Comparison of ENCODE assay signal across 4 cellular contexts in genomic region chr1:18640228-18641004, GRCh38.
TF ChIP-seq lines count a peak whose summit lies in the region.

No MANE protein-coding gene starts in this region.

TF ChIP-seq in SK-N-SH, 30 proteins besides CTCF, POLR2A, EP300 and RAD21:
- TF ChIP-seq FOSL2 (IDR thresholded peaks at IDR 0.05; ENCODE audit: borderline replicate concordance, low read depth) (no peak), EZH2phosphoT487 (IDR thresholded peaks at IDR 0.05; ENCODE audit: borderline replicate concordance, low read depth) (0 out of 2 replicates have a peak, but pooled peaks have one; percentile 59)

TF ChIP-seq in SK-N-SH treated with all-trans-retinoic acid at 6 μM for 48 hours, 23 proteins besides CTCF, POLR2A, EP300 and RAD21:
- TF ChIP-seq BACH2 (CRISPR knock-in tag; IDR thresholded peaks at IDR 0.05; ENCODE audit: borderline replicate concordance), result no peak
- no peak for TF ChIP-seq OSR1 (CRISPR knock-in tag; IDR thresholded peaks at IDR 0.05)
- TF ChIP-seq ZNF70 (CRISPR knock-in tag; IDR thresholded peaks at IDR 0.05), result no peak
- TF ChIP-seq CREB5 (CRISPR knock-in tag; IDR thresholded peaks at IDR 0.05; ENCODE audit: low read depth), result no peak
- TF ChIP-seq ZNF565 (CRISPR knock-in tag; conservative IDR thresholded peaks at IDR 0.05; ENCODE audit: low read depth), result no peak
- no peak for TF ChIP-seq RARB (CRISPR knock-in tag; IDR thresholded peaks at IDR 0.05)
- no peak for TF ChIP-seq ZFP30 (CRISPR knock-in tag; IDR thresholded peaks at IDR 0.05)
- no peak for TF ChIP-seq ESRRG (CRISPR knock-in tag; IDR thresholded peaks at IDR 0.05)
- no peak for TF ChIP-seq ZFP3 (CRISPR knock-in tag; IDR thresholded peaks at IDR 0.05)
- TF ChIP-seq SNAI2 (CRISPR knock-in tag; IDR thresholded peaks at IDR 0.05), result no peak
- TF ChIP-seq CSRNP3 (CRISPR knock-in tag; IDR thresholded peaks at IDR 0.05), result no peak
- TF ChIP-seq ISL1 (CRISPR knock-in tag; IDR thresholded peaks at IDR 0.05), result no peak
- no peak for TF ChIP-seq ARNTL (CRISPR knock-in tag; IDR thresholded peaks at IDR 0.05; ENCODE audit: borderline replicate concordance, low read depth)
- TF ChIP-seq ZC3H10 (CRISPR knock-in tag; IDR thresholded peaks at IDR 0.05), result no peak
- no peak for TF ChIP-seq CSDC2 (CRISPR knock-in tag; IDR thresholded peaks at IDR 0.05)
- no peak for TF ChIP-seq PPARA (CRISPR knock-in tag; IDR thresholded peaks at IDR 0.05; ENCODE audit: borderline replicate concordance)
TF ChIP-seq in SK-N-SH treated with all-trans-retinoic acid at 6 μM for 48 hours: peak in this region for 0.

TF ChIP-seq in HEK293, 187 proteins besides CTCF, POLR2A, EP300 and RAD21 (continues in another document):
- no peak for TF ChIP-seq BCL11B (tag by site-specific recombination; IDR thresholded peaks at IDR 0.05; ENCODE audit: low read depth)
- no peak for TF ChIP-seq ZNF335 (tag by site-specific recombination; conservative IDR thresholded peaks at IDR 0.05)
- no peak for TF ChIP-seq ZNF426 (tag by site-specific recombination; IDR thresholded peaks at IDR 0.05)
- TF ChIP-seq ZSCAN30 (tag by site-specific recombination; IDR thresholded peaks at IDR 0.05), result no peak
- TF ChIP-seq ZNF112 (tag by site-specific recombination; IDR thresholded peaks at IDR 0.05), result no peak
- TF ChIP-seq ZNF791 (tag by site-specific recombination; IDR thresholded peaks at IDR 0.05), result no peak
- TF ChIP-seq ZNF433 (tag by site-specific recombination; IDR thresholded peaks at IDR 0.05; ENCODE audit: low read depth), result no peak
- TF ChIP-seq KLF7 (tag by site-specific recombination; IDR thresholded peaks at IDR 0.05; ENCODE audit: borderline replicate concordance), result no peak
- no peak for TF ChIP-seq ZNF626 (tag by site-specific recombination; IDR thresholded peaks at IDR 0.05)
- 0 out of 2 replicates have a peak, but pooled peaks have one; percentile 15 for TF ChIP-seq ZIC2 (tag by site-specific recombination; IDR thresholded peaks at IDR 0.05)
- no peak for TF ChIP-seq ZNF132 (tag by site-specific recombination; IDR thresholded peaks at IDR 0.05; ENCODE audit: borderline replicate concordance)
- TF ChIP-seq ZNF701 (tag by site-specific recombination; IDR thresholded peaks at IDR 0.05), result no peak
- TF ChIP-seq KLF8 (tag by site-specific recombination; IDR thresholded peaks at IDR 0.05), result no peak
- no peak for TF ChIP-seq ZNF391 (tag by site-specific recombination; IDR thresholded peaks at IDR 0.05; ENCODE audit: borderline replicate concordance, low read depth)
- no peak for TF ChIP-seq PRDM6 (tag by site-specific recombination; IDR thresholded peaks at IDR 0.05)
- TF ChIP-seq MZF1 (tag by site-specific recombination; IDR thresholded peaks at IDR 0.05; ENCODE audit: borderline replicate concordance), result no peak
- no peak for TF ChIP-seq ZNF837 (tag by site-specific recombination; IDR thresholded peaks at IDR 0.05)
- TF ChIP-seq ZNF292 (tag by site-specific recombination; IDR thresholded peaks at IDR 0.05; ENCODE audit: borderline replicate concordance, low read depth), result no peak
- no peak for TF ChIP-seq YY2 (tag by site-specific recombination; IDR thresholded peaks at IDR 0.05)
- TF ChIP-seq ATF2 (tag by site-specific recombination; IDR thresholded peaks at IDR 0.05; ENCODE audit: low read depth), result no peak
- TF ChIP-seq ZNF157 (tag by site-specific recombination; IDR thresholded peaks at IDR 0.05), result no peak
- TF ChIP-seq ZNF174 (tag by site-specific recombination; IDR thresholded peaks at IDR 0.05), result no peak
- TF ChIP-seq SCRT2 (tag by site-specific recombination; IDR thresholded peaks at IDR 0.05), result no peak
- TF ChIP-seq ZSCAN23 (tag by site-specific recombination; IDR thresholded peaks at IDR 0.05), result no peak
- 0 out of 2 replicates have a peak, but pooled peaks have one; percentile 20 for TF ChIP-seq IKZF3 (tag by site-specific recombination; IDR thresholded peaks at IDR 0.05)
- TF ChIP-seq MEIS1 (CRISPR knock-in tag; IDR thresholded peaks at IDR 0.05; ENCODE audit: borderline replicate concordance), result no peak
- TF ChIP-seq ZNF10 (tag by site-specific recombination; IDR thresholded peaks at IDR 0.05), result no peak
- no peak for TF ChIP-seq MYNN (tag by site-specific recombination; IDR thresholded peaks at IDR 0.05; ENCODE audit: borderline replicate concordance)
- TF ChIP-seq GFI1B (tag by site-specific recombination; IDR thresholded peaks at IDR 0.05), result peak; percentile 67
- TF ChIP-seq, protein P1, sequence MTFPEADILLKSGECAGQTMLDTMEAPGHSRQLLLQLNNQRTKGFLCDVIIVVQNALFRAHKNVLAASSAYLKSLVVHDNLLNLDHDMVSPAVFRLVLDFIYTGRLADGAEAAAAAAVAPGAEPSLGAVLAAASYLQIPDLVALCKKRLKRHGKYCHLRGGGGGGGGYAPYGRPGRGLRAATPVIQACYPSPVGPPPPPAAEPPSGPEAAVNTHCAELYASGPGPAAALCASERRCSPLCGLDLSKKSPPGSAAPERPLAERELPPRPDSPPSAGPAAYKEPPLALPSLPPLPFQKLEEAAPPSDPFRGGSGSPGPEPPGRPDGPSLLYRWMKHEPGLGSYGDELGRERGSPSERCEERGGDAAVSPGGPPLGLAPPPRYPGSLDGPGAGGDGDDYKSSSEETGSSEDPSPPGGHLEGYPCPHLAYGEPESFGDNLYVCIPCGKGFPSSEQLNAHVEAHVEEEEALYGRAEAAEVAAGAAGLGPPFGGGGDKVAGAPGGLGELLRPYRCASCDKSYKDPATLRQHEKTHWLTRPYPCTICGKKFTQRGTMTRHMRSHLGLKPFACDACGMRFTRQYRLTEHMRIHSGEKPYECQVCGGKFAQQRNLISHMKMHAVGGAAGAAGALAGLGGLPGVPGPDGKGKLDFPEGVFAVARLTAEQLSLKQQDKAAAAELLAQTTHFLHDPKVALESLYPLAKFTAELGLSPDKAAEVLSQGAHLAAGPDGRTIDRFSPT (tag by site-specific recombination; IDR thresholded peaks at IDR 0.05), result no peak
- no peak for TF ChIP-seq TCF7L2 (IDR thresholded peaks at IDR 0.05; ENCODE audit: borderline replicate concordance, low read depth, low read length)
- TF ChIP-seq ZNF473 (tag by site-specific recombination; IDR thresholded peaks at IDR 0.05), result no peak
- no peak for TF ChIP-seq ZFP37 (tag by site-specific recombination; IDR thresholded peaks at IDR 0.05)

TF ChIP-seq in GM12878, 131 proteins besides CTCF, POLR2A, EP300 and RAD21:
- peak; percentile 90 for TF ChIP-seq SUZ12 (IDR thresholded peaks at IDR 0.05; ENCODE audit: unreplicated experiment)
- TF ChIP-seq SIN3A (IDR thresholded peaks at IDR 0.05; ENCODE audit: low read depth, low read length), result no peak
